1 cellular context compared by ENCODE assay signal in genomic region chr19:37078717-37079032, GRCh38.
TF ChIP-seq lines count a peak whose summit lies in the region.

No MANE protein-coding gene starts in this region.

TF ChIP-seq in HepG2, 621 proteins besides CTCF, POLR2A, EP300 and RAD21 (continued from another document):
- TF ChIP-seq ZHX2 (IDR thresholded peaks at IDR 0.05; ENCODE audit: low read depth) (no peak), ZHX2 (CRISPR knock-in tag; IDR thresholded peaks at IDR 0.05; ENCODE audit: borderline replicate concordance) (no peak), WIZ (CRISPR knock-in tag; IDR thresholded peaks at IDR 0.05) (no peak)
